20 cellular contexts compared by ENCODE assay signal in the genomic region with DNA sequence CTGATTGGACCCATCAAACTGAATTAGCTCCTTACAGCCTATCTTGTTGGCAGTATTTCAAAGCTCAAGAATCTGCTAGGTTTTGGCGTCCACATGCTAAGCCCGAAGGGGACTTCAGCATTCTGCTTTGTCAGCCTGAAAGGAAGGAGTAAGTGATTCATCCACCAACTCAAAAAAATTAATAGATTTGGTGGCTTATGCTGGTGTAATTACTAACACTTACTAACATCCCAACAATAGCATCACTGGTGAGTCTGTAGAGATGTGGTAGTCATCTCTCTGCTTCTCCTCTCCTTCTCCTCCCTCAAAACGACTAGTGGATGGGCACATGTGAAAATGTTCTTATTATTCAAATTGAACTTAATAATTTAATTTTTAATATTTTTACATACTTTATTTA. TPM values are rescaled to one million over a fixed set of nuclear protein-coding genes. Genes with fewer than 3 reads are reported as not detected.
DNase-seq lines count a peak whose midpoint lies in the region; ATAC-seq, FAIRE-seq and TF ChIP-seq lines count a peak whose summit lies in the region.
"Had no signal": no experiment of that assay in that cellular context is flagged by ENCODE, and none has a peak within 500 bp of the region (broad histone marks: within the 10 kb centered on the region; RNA-seq: fewer than 3 reads in every experiment).

No MANE protein-coding gene starts in this region.

- no peak for FAIRE-seq in astrocyte (lab: Jason Lieb, UNC)
- FAIRE-seq: H1 had no signal

- H3K9me3 ChIP-seq in astrocyte (ENCODE audit: insufficient read depth, low read depth, low read length) (no peaks in the 10 kb centered on the region), osteoblast (ENCODE audit: low read depth, low read length) (no peaks in the 10 kb centered on the region)

- peaks cover 3% of the 10 kb centered on the region for H3K27me3 Mint-ChIP-seq in astrocyte (ENCODE audit: low read depth, unreplicated experiment)
- H3K27me3 Mint-ChIP-seq: IgD-negative memory B cell had no signal

- no peak overlapping the region for H3K27ac Mint-ChIP-seq in astrocyte (ENCODE audit: unreplicated experiment)
- H3K27ac Mint-ChIP-seq: CD14-positive monocyte, IgD-negative memory B cell had no signal

- H3K27me3 ChIP-seq in astrocyte (ENCODE audit: insufficient read depth, low read length): peaks cover 3% of the 10 kb centered on the region
- H3K27me3 ChIP-seq in osteoblast (ENCODE audit: insufficient read depth, low read length): peaks cover 9% of the 10 kb centered on the region

- H3K79me2 ChIP-seq in astrocyte (ENCODE audit: insufficient read depth, low read length): no peaks in the 10 kb centered on the region
- no peaks in the 10 kb centered on the region for H3K79me2 ChIP-seq in osteoblast (ENCODE audit: insufficient read depth, low read length)

- peak; percentile 74 to 80 for ATAC-seq in activated CD4-positive, CD25-positive, alpha-beta regulatory T cell treated with anti-CD3 and anti-CD28 coated beads, Interleukin-2, amount 50 U/mL, for 24 hours
- ATAC-seq: Panc1, Right ventricle myocardium inferior had no signal

- H3K27ac ChIP-seq in astrocyte (ENCODE audit: low read depth, low read length): no peak overlapping the region
- H3K27ac ChIP-seq in osteoblast (ENCODE audit: low read depth, low read length): no peak overlapping the region
- H3K27ac ChIP-seq: 22Rv1 had no signal

- H3K4me1 ChIP-seq in astrocyte (ENCODE audit: insufficient read depth, low read length) (no peaks in the 10 kb centered on the region), osteoblast (ENCODE audit: insufficient read depth, low read length) (no peaks in the 10 kb centered on the region)

- no peak for TF ChIP-seq CTCF in astrocyte (IDR thresholded peaks at IDR 0.05; ENCODE audit: insufficient read depth, low read depth, low read length)
- no peak for TF ChIP-seq CTCF in osteoblast (IDR thresholded peaks at IDR 0.05; ENCODE audit: extremely low read depth, low read depth, low read length)

- no peak overlapping the region for H3K4me2 ChIP-seq in astrocyte (ENCODE audit: low read length)
- H3K4me2 ChIP-seq in osteoblast (ENCODE audit: insufficient read depth, low read length): no peak overlapping the region

- H3K4me3 ChIP-seq in astrocyte (ENCODE audit: insufficient read depth, low read depth, low read length): no peak overlapping the region
- H3K4me3 ChIP-seq in osteoblast (ENCODE audit: insufficient read depth, low read length): no peak overlapping the region

- H3K4me3 Mint-ChIP-seq in astrocyte (ENCODE audit: unreplicated experiment): no peak overlapping the region
- H3K4me3 Mint-ChIP-seq: CD14-positive monocyte, IgD-negative memory B cell had no signal

- no peaks in the 10 kb centered on the region for H3K4me1 Mint-ChIP-seq in astrocyte (ENCODE audit: low read depth, unreplicated experiment)
- H3K4me1 Mint-ChIP-seq: IgD-negative memory B cell had no signal

- H3K36me3 ChIP-seq in astrocyte (ENCODE audit: insufficient read depth, low read length) (no peaks in the 10 kb centered on the region), osteoblast (ENCODE audit: insufficient read depth, low read length) (no peaks in the 10 kb centered on the region)

- no peak overlapping the region for H2AFZ ChIP-seq in astrocyte (ENCODE audit: low read depth, low read length)
- no peak overlapping the region for H2AFZ ChIP-seq in osteoblast (ENCODE audit: low read length)

- no peak for DNase-seq in activated CD4-positive, CD25-positive, alpha-beta regulatory T cell (lab: John Stamatoyannopoulos, UW)
- peak; percentile 16 for DNase-seq in stimulated activated CD4-positive, alpha-beta T cell treated with anti-CD3 and anti-CD28 coated beads, Interleukin-15, amount 100 ng/mL, for 24 hours
- no peak for DNase-seq in stimulated activated CD4-positive, alpha-beta T cell treated with anti-CD3 and anti-CD28 coated beads, Interleukin-12 subunit alpha, Interleukin-12 subunit beta, amount 100 ng/mL, for 4 hours
- DNase-seq in astrocyte (ENCODE audit: low read depth): peak; percentile 38
- peak; percentile 58 for DNase-seq in osteoblast (ENCODE audit: insufficient read length, low spot score, missing footprints)
- no peak for DNase-seq in activated gamma-delta T cell treated with Interleukin-2 at 50 U/mL for 16 hours
- DNase-seq in T-helper 2 cell: no peak
- DNase-seq: DMS79, Karpas-422, NCI-H1092 treated with DMSO at 0.1 percent for 48 hours, NCI-H146, NCI-H2029 treated with DMSO at 0.1 percent for 48 hours, NCI-H2171 had no signal

- no peak overlapping the region for H3K9ac ChIP-seq in astrocyte (ENCODE audit: low read length)

- no peaks in the 10 kb centered on the region for H3K36me3 Mint-ChIP-seq in astrocyte (ENCODE audit: low read depth, unreplicated experiment)
- H3K36me3 Mint-ChIP-seq: CD14-positive monocyte, IgD-negative memory B cell had no signal

- H4K20me1 ChIP-seq in astrocyte (ENCODE audit: insufficient read depth, low read length): no peaks in the 10 kb centered on the region
- H4K20me1 ChIP-seq in osteoblast (ENCODE audit: insufficient read depth, low read length): no peaks in the 10 kb centered on the region

- H3K9me3 Mint-ChIP-seq in astrocyte (ENCODE audit: unreplicated experiment): no peaks in the 10 kb centered on the region
- H3K9me3 Mint-ChIP-seq: IgD-negative memory B cell had no signal

RNA-seq across cellular contexts. Expression of a gene that starts 53.8 kb away (rescaled TPM):
- total RNA-seq in astrocyte: 12.1 and 22.9 TPM in 2 replicates
- 2.4 and 3.6 TPM in 2 replicates for total RNA-seq in osteoblast

Comparison
In these comparisons a context has a peak if more than half of its experiments do, and no peak if none do; other contexts are left out.
1. DNase-seq: peak in stimulated activated CD4-positive, alpha-beta T cell treated with anti-CD3 and anti-CD28 coated beads, Interleukin-15, amount 100 ng/mL, for 24 hours (single experiment), astrocyte (single experiment) and osteoblast (single experiment); none in activated CD4-positive, CD25-positive, alpha-beta regulatory T cell (0 of 4), stimulated activated CD4-positive, alpha-beta T cell treated with anti-CD3 and anti-CD28 coated beads, Interleukin-12 subunit alpha, Interleukin-12 subunit beta, amount 100 ng/mL, for 4 hours (single experiment), activated gamma-delta T cell treated with Interleukin-2 at 50 U/mL for 16 hours (single experiment) and T-helper 2 cell (0 of 5).